Comparison of ENCODE assay signal across 16 cellular contexts in the genomic region with DNA sequence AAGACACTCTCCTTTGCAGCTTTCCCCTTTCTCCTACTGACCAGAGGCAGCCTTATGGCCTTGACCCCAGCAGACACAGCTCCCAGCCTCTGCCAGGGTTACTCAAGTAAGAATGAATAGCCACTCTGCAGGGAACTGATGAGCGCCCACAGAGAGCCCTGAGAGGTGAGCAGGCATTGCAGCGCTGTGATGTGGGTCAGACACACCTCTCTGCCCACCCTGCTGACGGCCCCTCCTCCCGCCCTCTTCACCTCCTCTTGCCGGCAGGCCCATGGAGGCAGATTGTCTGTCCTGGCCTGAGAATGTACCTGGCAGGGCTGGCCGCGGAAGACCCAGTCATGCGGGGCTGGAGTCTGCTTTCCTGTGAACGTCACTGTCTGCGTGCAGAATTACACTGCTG.
DNase-seq lines count a peak whose midpoint lies in the region; ATAC-seq, FAIRE-seq and TF ChIP-seq lines count a peak whose summit lies in the region.
"Had no signal": no experiment of that assay in that cellular context is flagged by ENCODE, and none has a peak within 500 bp of the region (broad histone marks: within the 10 kb centered on the region; RNA-seq: fewer than 3 reads in every experiment).

No MANE protein-coding gene starts in this region.

- peaks cover 0 to 2% of the 10 kb centered on the region in 2 donors for H3K9me3 ChIP-seq in neuronal stem cell (replicated peaks in 1 of 2; ENCODE audit: control insufficient read depth in 2 of 2, insufficient read depth in 1 of 2, low read depth in 1 of 2, low read length in 2 of 2)
- H3K9me3 ChIP-seq: Caco-2, HAP-1 had no signal

- H4K20me1 ChIP-seq in GM23338 (replicated peaks; ENCODE audit: insufficient read depth), result no peaks in the 10 kb centered on the region

- no CpG with 5 or more reads among the region's 10 CpGs for WGBS in neuronal stem cell (ENCODE audit: extremely low coverage in 2 of 2, insufficient read length in 2 of 2, insufficient replicate concordance in 1 of 2), 2 donors

- no peak overlapping the region for H4K91ac ChIP-seq in neuronal stem cell (ENCODE audit: low read depth, low read length, poor library complexity)

- H3K36me3 Mint-ChIP-seq in GM23338 (ENCODE audit: low read depth), result no peaks in the 10 kb centered on the region; the same call in 2 of the 3 replicates
- H3K36me3 Mint-ChIP-seq in WTC11, result peaks cover 6% of the 10 kb centered on the region; the same call in 1 of the 2 replicates
- H3K36me3 Mint-ChIP-seq: CD8-positive, alpha-beta memory T cell had no signal

- POLR2A ChIA-PET in WTC11 (lab: Charles Lee), result no interaction called here

- H3K4me3 ChIP-seq in GM23338 (no peak overlapping the region), neuronal stem cell (ENCODE audit: low read length in 2 of 2) (no peak overlapping the region)
- H3K4me3 ChIP-seq: HAP-1, K562 had no signal

- H3K9ac ChIP-seq in neuronal stem cell (ENCODE audit: low read depth, low read length, poor library complexity), result no peak overlapping the region

- H3F3A ChIP-seq in GM23338 (replicated peaks; ENCODE audit: low read depth), result no peaks in the 10 kb centered on the region

- H2BK120ac ChIP-seq in neuronal stem cell (ENCODE audit: low read depth, low read length), result no peak overlapping the region

- H4K8ac ChIP-seq in neuronal stem cell (ENCODE audit: low read depth, low read length), result no peak overlapping the region

- no peaks in the 10 kb centered on the region for H3K79me2 ChIP-seq in GM23338 (replicated peaks; ENCODE audit: insufficient read depth)

- no peak overlapping the region for H3K4ac ChIP-seq in neuronal stem cell (ENCODE audit: low read length)

- H3K36me3 ChIP-seq in GM23338 (ENCODE audit: insufficient read depth) (no peaks in the 10 kb centered on the region), neuronal stem cell (replicated peaks in 1 of 2; ENCODE audit: control insufficient read depth in 2 of 2, insufficient read depth in 2 of 2, low read length in 2 of 2) (no peaks in the 10 kb centered on the region)
- H3K36me3 ChIP-seq: HAP-1 had no signal

- peak overlapping the region; percentile 51 for H3K14ac ChIP-seq in neuronal stem cell (ENCODE audit: low read length)

- H3K4me1 ChIP-seq in GM23338 (ENCODE audit: insufficient read depth) (no peaks in the 10 kb centered on the region), neuronal stem cell (ENCODE audit: control insufficient read depth in 2 of 2, insufficient read depth in 1 of 2, low read depth in 1 of 2, low read length in 2 of 2) (peaks cover 0 to 2% of the 10 kb centered on the region in 2 donors)
- H3K4me1 ChIP-seq: Caco-2, HAP-1 had no signal

- DNase-seq in GM23338 (ENCODE audit: low spot score), result peak; percentile 15
- DNase-seq in WTC11 (ENCODE audit: low spot score), result peak; percentile 17
- DNase-seq in iPS-NIHi11 (ENCODE audit: low spot score), result peak; percentile 13
- no peak for DNase-seq in neuronal stem cell (ENCODE audit: low spot score)
- DNase-seq in cerebellar cortex (ENCODE audit: low spot score), result no peak
- DNase-seq in stimulated activated naive CD8-positive, alpha-beta T cell treated with anti-CD3 and anti-CD28 coated beads, Interleukin-15, amount 100 ng/mL, for 72 hours, result no peak
- DNase-seq in D721Med (ENCODE audit: insufficient read length, low spot score), result no peak
- DNase-seq: Caco-2; CD8-positive, alpha-beta memory T cell; DMS53; GF-D8 had no signal

- H3K23ac ChIP-seq in neuronal stem cell (ENCODE audit: low read depth, low read length, poor library complexity), result no peak overlapping the region

- H3K27ac ChIP-seq in GM23338 (ENCODE audit: low read depth), result no peak overlapping the region
- no peak overlapping the region for H3K27ac ChIP-seq in neuronal stem cell (replicated peaks; ENCODE audit: low read length)
- H3K27ac ChIP-seq: 22Rv1 had no signal

- peak; percentile 68 for ATAC-seq in GM23338
- peak; percentile 52 for ATAC-seq in WTC11
- no peak for ATAC-seq in stimulated activated naive CD8-positive, alpha-beta T cell treated with anti-CD3 and anti-CD28 coated beads, Interleukin-15, amount 100 ng/mL, for 72 hours
- no peak for ATAC-seq in GM21515 (IDR thresholded peaks at IDR 0.05; ENCODE audit: unreplicated experiment)
- ATAC-seq: K562 had no signal

- no peak overlapping the region for H2BK12ac ChIP-seq in neuronal stem cell (ENCODE audit: low read length)

- H3K79me1 ChIP-seq in neuronal stem cell (ENCODE audit: low read depth, low read length), result no peaks in the 10 kb centered on the region

- H3K4me3 Mint-ChIP-seq in GM23338, result no peak overlapping the region
- H3K4me3 Mint-ChIP-seq in WTC11, result no peak overlapping the region
- H3K4me3 Mint-ChIP-seq in stimulated activated naive CD8-positive, alpha-beta T cell treated with anti-CD3 and anti-CD28 coated beads, Interleukin-15, amount 100 ng/mL, for 72 hours, result no peak overlapping the region
- H3K4me3 Mint-ChIP-seq: CD8-positive, alpha-beta memory T cell had no signal

- H3K27me3 Mint-ChIP-seq in GM23338 (ENCODE audit: insufficient read depth, low read depth, poor library complexity) (peaks cover 1% of the 10 kb centered on the region), WTC11 (ENCODE audit: low read depth) (peaks cover 4% of the 10 kb centered on the region; the same call in 1 of the 2 replicates)
- H3K27me3 Mint-ChIP-seq in stimulated activated naive CD8-positive, alpha-beta T cell treated with anti-CD3 and anti-CD28 coated beads, Interleukin-15, amount 100 ng/mL, for 72 hours, result peaks cover 6% of the 10 kb centered on the region

- CTCF ChIA-PET in WTC11 (lab: Charles Lee), result interaction anchor here (2.4 kb wide), 1 partner anchor 658 kb away, joined by 7 read pairs; the partner anchor contains the start of gene EPHB1

- H3K9me3 Mint-ChIP-seq in GM23338 (peaks cover 5% of the 10 kb centered on the region; the same call in 2 of the 3 replicates), WTC11 (peaks cover 8% of the 10 kb centered on the region)
- peaks cover 4 to 7% of the 10 kb centered on the region in 2 donors for H3K9me3 Mint-ChIP-seq in stimulated activated naive CD8-positive, alpha-beta T cell treated with anti-CD3 and anti-CD28 coated beads, Interleukin-15, amount 100 ng/mL, for 72 hours

- no peak overlapping the region for H2BK15ac ChIP-seq in neuronal stem cell (ENCODE audit: low read length)

- H3K4me2 ChIP-seq in GM23338 (no peak overlapping the region), neuronal stem cell (ENCODE audit: insufficient read depth, low read length, poor library complexity, severe bottlenecking) (no peak overlapping the region)

- no peak for FAIRE-seq in D721Med (lab: Jason Lieb, UNC)
- FAIRE-seq: GM19239, K562 had no signal

- H3K18ac ChIP-seq in neuronal stem cell (ENCODE audit: low read length), result no peak overlapping the region

- H2AK5ac ChIP-seq in neuronal stem cell (ENCODE audit: low read depth, low read length), result no peak overlapping the region

- H3K27me3 ChIP-seq in GM23338 (ENCODE audit: insufficient read depth) (no peaks in the 10 kb centered on the region), neuronal stem cell (ENCODE audit: control insufficient read depth in 3 of 3, insufficient read depth in 3 of 3, low read depth in 1 of 3, low read length in 3 of 3) (peaks cover 0 to 10% (median 0%) of the 10 kb centered on the region in 3 experiments)

- TF ChIP-seq CTCF in GM23338 (conservative IDR thresholded peaks at IDR 0.05; ENCODE audit: low read depth in 2 of 2) (no peak), WTC11 (IDR thresholded peaks at IDR 0.05) (no peak), D721Med (IDR thresholded peaks at IDR 0.05; ENCODE audit: insufficient read depth, missing control alignments) (no peak)

- H3K27ac Mint-ChIP-seq in GM23338 (no peak overlapping the region), WTC11 (no peak overlapping the region)
- no peak overlapping the region for H3K27ac Mint-ChIP-seq in stimulated activated naive CD8-positive, alpha-beta T cell treated with anti-CD3 and anti-CD28 coated beads, Interleukin-15, amount 100 ng/mL, for 72 hours
- H3K27ac Mint-ChIP-seq: CD8-positive, alpha-beta memory T cell had no signal

- H3K4me1 Mint-ChIP-seq in GM23338 (peaks cover 19% of the 10 kb centered on the region; the same call in 2 of the 3 replicates), WTC11 (peaks cover 22% of the 10 kb centered on the region)
- no peaks in the 10 kb centered on the region for H3K4me1 Mint-ChIP-seq in stimulated activated naive CD8-positive, alpha-beta T cell treated with anti-CD3 and anti-CD28 coated beads, Interleukin-15, amount 100 ng/mL, for 72 hours
- H3K4me1 Mint-ChIP-seq: CD8-positive, alpha-beta memory T cell had no signal

- H3K9me2 ChIP-seq in GM23338 (ENCODE audit: insufficient read depth), result no peaks in the 10 kb centered on the region; the same call in 1 of the 2 replicates

- peak overlapping the region; percentile 43; the same call in 1 of the 2 replicates for H2AFZ ChIP-seq in GM23338
- H2AFZ ChIP-seq in neuronal stem cell (ENCODE audit: low read length), result no peak overlapping the region

- H2BK5ac ChIP-seq in neuronal stem cell (ENCODE audit: low read length), result no peak overlapping the region

TF ChIP-seq in WTC11, 78 proteins besides CTCF, POLR2A, EP300 and RAD21:
- peak; percentile 60; the same call in 1 of the 2 replicates for TF ChIP-seq ZNF423 (CRISPR knock-in tag; IDR thresholded peaks at IDR 0.05)
- TF ChIP-seq, protein P1, sequence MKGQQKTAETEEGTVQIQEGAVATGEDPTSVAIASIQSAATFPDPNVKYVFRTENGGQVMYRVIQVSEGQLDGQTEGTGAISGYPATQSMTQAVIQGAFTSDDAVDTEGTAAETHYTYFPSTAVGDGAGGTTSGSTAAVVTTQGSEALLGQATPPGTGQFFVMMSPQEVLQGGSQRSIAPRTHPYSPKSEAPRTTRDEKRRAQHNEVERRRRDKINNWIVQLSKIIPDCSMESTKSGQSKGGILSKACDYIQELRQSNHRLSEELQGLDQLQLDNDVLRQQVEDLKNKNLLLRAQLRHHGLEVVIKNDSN (CRISPR knock-in tag; IDR thresholded peaks at IDR 0.05), result no peak

Comparison
In these comparisons a context has a peak if more than half of its experiments do, and no peak if none do; other contexts are left out.
1. ATAC-seq: peak in GM23338 (single experiment) and WTC11 (single experiment); none in stimulated activated naive CD8-positive, alpha-beta T cell treated with anti-CD3 and anti-CD28 coated beads, Interleukin-15, amount 100 ng/mL, for 72 hours (single experiment) and GM21515 (single experiment).
2. DNase-seq: peak in GM23338 (single experiment), WTC11 (single experiment) and iPS-NIHi11 (single experiment); none in neuronal stem cell (single experiment), cerebellar cortex (single experiment), stimulated activated naive CD8-positive, alpha-beta T cell treated with anti-CD3 and anti-CD28 coated beads, Interleukin-15, amount 100 ng/mL, for 72 hours (0 of 2) and D721Med (single experiment).